In genomic region chr10:79562135-79562756, GRCh38 we compare ENCODE assay signal across 9 cellular contexts. TPM values are rescaled to one million over a fixed set of nuclear protein-coding genes. Genes with fewer than 3 reads are reported as not detected.
DNase-seq lines count a peak whose midpoint lies in the region; ATAC-seq and TF ChIP-seq lines count a peak whose summit lies in the region.
"Had no signal": no experiment of that assay in that cellular context is flagged by ENCODE, and none has a peak within 500 bp of the region (broad histone marks: within the 10 kb centered on the region; RNA-seq: fewer than 3 reads in every experiment).

No MANE protein-coding gene starts in this region.

- H3K27ac Mint-ChIP-seq in activated CD8-positive, alpha-beta T cell treated with anti-CD3 and anti-CD28 coated beads for 36 hours = no peak overlapping the region
- H3K27ac Mint-ChIP-seq in endodermal cell = no peak overlapping the region
- H3K27ac Mint-ChIP-seq in stimulated activated memory B cell treated with anti-CD40 and anti-IgM and Interleukin-4, amounts not matched to agents 10 μg/mL and 1 μg/mL and 100 μg/mL, for 72 hours = no peak overlapping the region

- no peaks in the 10 kb centered on the region for H3K9me3 Mint-ChIP-seq in activated CD8-positive, alpha-beta T cell treated with anti-CD3 and anti-CD28 coated beads for 36 hours
- H3K9me3 Mint-ChIP-seq in endodermal cell = no peaks in the 10 kb centered on the region
- no peaks in the 10 kb centered on the region for H3K9me3 Mint-ChIP-seq in stimulated activated memory B cell treated with anti-CD40 and anti-IgM and Interleukin-4, amounts not matched to agents 10 μg/mL and 1 μg/mL and 100 μg/mL, for 72 hours

- intact Hi-C loops in activated CD8-positive, alpha-beta T cell treated with anti-CD3 and anti-CD28 coated beads for 36 hours (cut with micrococcal nuclease) = loop anchor here (10.0 kb wide), 1 partner anchor 363 kb away; no protein-coding TSS in a partner anchor
- intact Hi-C loops in mucosa of descending colon (cut with DNase I, micrococcal nuclease) = no loop called here

- POLR2A ChIA-PET in activated CD8-positive, alpha-beta T cell treated with anti-CD3 and anti-CD28 coated beads for 36 hours (lab: Charles Lee) = no interaction called here

- H3K36me3 Mint-ChIP-seq in activated CD8-positive, alpha-beta T cell treated with anti-CD3 and anti-CD28 coated beads for 36 hours (ENCODE audit: low read depth) = no peaks in the 10 kb centered on the region
- no peaks in the 10 kb centered on the region for H3K36me3 Mint-ChIP-seq in endodermal cell (ENCODE audit: low read depth)
- H3K36me3 Mint-ChIP-seq in stimulated activated memory B cell treated with anti-CD40 and anti-IgM and Interleukin-4, amounts not matched to agents 10 μg/mL and 1 μg/mL and 100 μg/mL, for 72 hours = no peaks in the 10 kb centered on the region

- H3K27me3 Mint-ChIP-seq in activated CD8-positive, alpha-beta T cell treated with anti-CD3 and anti-CD28 coated beads for 36 hours = peaks cover 15% of the 10 kb centered on the region
- H3K27me3 Mint-ChIP-seq in endodermal cell (ENCODE audit: insufficient read depth) = peaks cover 17% of the 10 kb centered on the region
- H3K27me3 Mint-ChIP-seq in stimulated activated memory B cell treated with anti-CD40 and anti-IgM and Interleukin-4, amounts not matched to agents 10 μg/mL and 1 μg/mL and 100 μg/mL, for 72 hours = peaks cover 40% of the 10 kb centered on the region

- H3K4me3 ChIP-seq in endodermal cell (ENCODE audit: low read length) = no peak overlapping the region
- no peak overlapping the region for H3K4me3 ChIP-seq in mucosa of descending colon

- ATAC-seq in HG02884 (IDR thresholded peaks at IDR 0.05; ENCODE audit: unreplicated experiment) = peak; percentile 89
- ATAC-seq in activated CD8-positive, alpha-beta T cell treated with anti-CD3 and anti-CD28 coated beads for 36 hours = peak; percentile 86
- ATAC-seq in mucosa of descending colon = peak; percentile 75
- ATAC-seq in stimulated activated memory B cell treated with anti-CD40 and anti-IgM and Interleukin-4, amounts not matched to agents 10 μg/mL and 1 μg/mL and 100 μg/mL, for 72 hours = peak; percentile 74

- H3K27ac ChIP-seq in endodermal cell (ENCODE audit: low read depth, low read length) = no peak overlapping the region

- H3K4me1 ChIP-seq in endodermal cell (ENCODE audit: control insufficient read depth, insufficient read depth, low read length) (no peaks in the 10 kb centered on the region), mucosa of descending colon (ENCODE audit: low read depth) (peaks cover 4% of the 10 kb centered on the region)

- peak; percentile 32 for DNase-seq in NK-92 treated with Interleukin-12 subunit alpha and Interleukin-12 subunit beta, amount 100 ng/mL, for 24 hours (lab: John Stamatoyannopoulos, UW)
- DNase-seq in NK-92 (lab: John Stamatoyannopoulos, UW; ENCODE audit: unreplicated experiment) (no peak), NCI-H226 (peak; percentile 22), endodermal cell (peak; percentile 92), mucosa of descending colon (peak; percentile 73 to 83 (median 79))
- DNase-seq in activated CD8-positive, alpha-beta T cell treated with anti-CD3 and anti-CD28 coated beads for 36 hours = peak; percentile 78

- H3K4me1 Mint-ChIP-seq in activated CD8-positive, alpha-beta T cell treated with anti-CD3 and anti-CD28 coated beads for 36 hours (ENCODE audit: low read depth) = no peaks in the 10 kb centered on the region
- no peaks in the 10 kb centered on the region for H3K4me1 Mint-ChIP-seq in endodermal cell
- peaks cover 10% of the 10 kb centered on the region for H3K4me1 Mint-ChIP-seq in stimulated activated memory B cell treated with anti-CD40 and anti-IgM and Interleukin-4, amounts not matched to agents 10 μg/mL and 1 μg/mL and 100 μg/mL, for 72 hours

- H3K27me3 ChIP-seq in endodermal cell (ENCODE audit: control insufficient read depth, insufficient read depth, low read length, poor library complexity, severe bottlenecking) = peaks cover 19% of the 10 kb centered on the region

- peak; percentile 71 for TF ChIP-seq CTCF in activated CD8-positive, alpha-beta T cell treated with anti-CD3 and anti-CD28 coated beads for 36 hours (IDR thresholded peaks at IDR 0.05)
- TF ChIP-seq CTCF in endodermal cell (conservative IDR thresholded peaks at IDR 0.05) = peak; percentile 95
- TF ChIP-seq CTCF in mucosa of descending colon (IDR thresholded peaks at IDR 0.05) = peak; percentile 80

- H3K36me3 ChIP-seq in endodermal cell (ENCODE audit: control insufficient read depth, insufficient read depth, low read length) (no peaks in the 10 kb centered on the region), mucosa of descending colon (ENCODE audit: low read depth) (no peaks in the 10 kb centered on the region)

- 19 to 35% methylated on average over 5 to 17 of the region's 17 CpGs for WGBS in endodermal cell (ENCODE audit: insufficient coverage in 1 of 2, insufficient read length in 1 of 2), 2 experiments

- CTCF ChIA-PET in activated CD8-positive, alpha-beta T cell treated with anti-CD3 and anti-CD28 coated beads for 36 hours (lab: Charles Lee) = interaction anchor here (0.7 to 1.5 kb wide), 5 partner anchors 10 to 74 kb away, joined by 3 to 5 read pairs (median 3); no protein-coding TSS in a partner anchor

- H3K9ac ChIP-seq in endodermal cell (ENCODE audit: extremely low read depth, low read length, poor library complexity, severe bottlenecking) = no peak overlapping the region

- no peak overlapping the region for H3K4me3 Mint-ChIP-seq in activated CD8-positive, alpha-beta T cell treated with anti-CD3 and anti-CD28 coated beads for 36 hours
- no peak overlapping the region for H3K4me3 Mint-ChIP-seq in endodermal cell
- H3K4me3 Mint-ChIP-seq in stimulated activated memory B cell treated with anti-CD40 and anti-IgM and Interleukin-4, amounts not matched to agents 10 μg/mL and 1 μg/mL and 100 μg/mL, for 72 hours = peak overlapping the region; percentile 0

- H3K9me3 ChIP-seq in endodermal cell (ENCODE audit: control insufficient read depth, low read length) (no peaks in the 10 kb centered on the region), mucosa of descending colon (no peaks in the 10 kb centered on the region)

RNA-seq across cellular contexts. Expression of gene SFTPA2, which starts 2.0 kb away (rescaled TPM):
- total RNA-seq in activated CD8-positive, alpha-beta T cell treated with anti-CD3 and anti-CD28 coated beads for 36 hours = not detected
- total RNA-seq in endodermal cell (not detected), mucosa of descending colon (1 to 10 TPM; 1.0 to 8.2 (median 2.8) TPM)
- 0.18 TPM for polyA plus RNA-seq in endodermal cell (2013, experiment 1 of 2)
- polyA plus RNA-seq in endodermal cell (2013, experiment 2 of 2) = 0.37 TPM
- total RNA-seq: subcutaneous adipose tissue had no signal

RNA-seq across cellular contexts. Expression of gene SFTPA1, which starts 48.5 kb away (rescaled TPM):
- total RNA-seq in activated CD8-positive, alpha-beta T cell treated with anti-CD3 and anti-CD28 coated beads for 36 hours = not detected
- total RNA-seq in endodermal cell (not detected), mucosa of descending colon (1 to 10 TPM in 1 of 3 donors, under 1 TPM in 1, not detected in 1; 0.60 to 1.0 TPM)
- polyA plus RNA-seq in endodermal cell (2013, experiment 1 of 2) = not detected
- not detected for polyA plus RNA-seq in endodermal cell (2013, experiment 2 of 2)
- total RNA-seq: subcutaneous adipose tissue had no signal

RNA-seq across cellular contexts. Expression of gene EIF5AL1, which starts 49.9 kb away (rescaled TPM):
- total RNA-seq in activated CD8-positive, alpha-beta T cell treated with anti-CD3 and anti-CD28 coated beads for 36 hours = 1 to 10 TPM; 1.0 to 1.1 TPM
- under 1 TPM; 0.22 to 0.62 TPM for total RNA-seq in endodermal cell
- 1.7 TPM for polyA plus RNA-seq in endodermal cell (2013, experiment 1 of 2)
- 1.9 TPM for polyA plus RNA-seq in endodermal cell (2013, experiment 2 of 2)
- under 1 TPM; 0.09 to 0.87 (median 0.16) TPM for total RNA-seq in mucosa of descending colon
